18 cellular contexts compared by ENCODE assay signal in the genomic region with DNA sequence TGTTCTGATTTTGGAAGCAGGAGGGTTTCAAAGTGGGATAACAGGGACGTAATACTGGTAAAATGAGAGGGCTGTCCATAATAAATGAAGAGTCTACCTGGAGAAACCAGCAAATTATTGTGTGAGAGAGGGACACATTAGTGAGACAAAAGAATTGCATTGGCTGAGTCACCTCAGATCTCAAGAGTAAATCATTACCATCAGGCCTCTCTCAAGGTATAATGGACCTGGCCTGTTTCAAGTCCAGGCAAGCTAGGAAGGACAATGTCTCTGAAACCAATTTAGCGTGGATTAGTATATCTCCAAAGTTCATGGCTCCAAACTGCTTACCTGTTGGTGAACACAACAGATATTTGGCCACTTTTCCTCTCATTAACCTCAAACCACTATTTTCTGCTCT.
"Had no signal": no experiment of that assay in that cellular context is flagged by ENCODE, and none has a peak within 500 bp of the region (broad histone marks: within the 10 kb centered on the region; RNA-seq: fewer than 3 reads in every experiment).

No MANE protein-coding gene starts in this region.

- H3K27me3 ChIP-seq: ascending aorta, breast epithelium, heart left ventricle, neutrophil, thyroid gland had no signal

- H3K4me3 ChIP-seq: ascending aorta, breast epithelium, heart left ventricle, thyroid gland had no signal

- H3K4me1 ChIP-seq: ascending aorta, breast epithelium, heart left ventricle, thyroid gland had no signal

- H3K9me3 ChIP-seq: ascending aorta, neutrophil, thyroid gland had no signal

- H3K36me3 ChIP-seq: ascending aorta, breast epithelium, heart left ventricle, neutrophil, thyroid gland had no signal

- DNase-seq: activated CD4-positive, alpha-beta T cell treated with anti-CD3 and anti-CD28 coated beads for 1 hour; activated CD4-positive, alpha-beta T cell treated with anti-CD3 and anti-CD28 coated beads, Interleukin-2, amount 50 U/mL, for 48 hours; activated CD8-positive, alpha-beta memory T cell treated with anti-CD3 and anti-CD28 coated beads, Interleukin-2, amount 10 ng/mL, durations not matched to agents 7 days and 5 days; activated naive CD4-positive, alpha-beta T cell treated with anti-CD3 and anti-CD28 coated beads for 36 hours; activated T-cell treated with anti-CD3 and anti-CD28 coated beads, Interleukin-2, amount 50 U/mL, for 1 hour; dermis blood vessel endothelial cell; effector memory CD8-positive, alpha-beta T cell; heart left ventricle; mammary epithelial cell; posterior cingulate gyrus; stimulated activated CD4-positive, alpha-beta T cell treated with anti-CD3 and anti-CD28 coated beads, Interleukin-15, amount 100 ng/mL, for 24 hours; stimulated activated CD4-positive, alpha-beta T cell treated with anti-CD3 and anti-CD28 coated beads, Interleukin-4, amount 100 ng/mL, for 1 hour; stimulated activated naive B cell treated with anti-CD40 and anti-IgM and Interleukin-4, amounts not matched to agents 10 μg/mL and 1 μg/mL and 100 μg/mL, for 72 hours; thyroid gland had no signal

- ATAC-seq: activated CD8-positive, alpha-beta memory T cell treated with anti-CD3 and anti-CD28 coated beads, Interleukin-2, amount 10 ng/mL, durations not matched to agents 7 days and 5 days; effector memory CD8-positive, alpha-beta T cell; heart left ventricle; stimulated activated naive B cell treated with anti-CD40 and anti-IgM and Interleukin-4, amounts not matched to agents 10 μg/mL and 1 μg/mL and 100 μg/mL, for 72 hours had no signal

- H3K27ac ChIP-seq: ascending aorta, breast epithelium, epithelial cell of prostate, heart left ventricle, neutrophil, thyroid gland had no signal
